In the genomic region with DNA sequence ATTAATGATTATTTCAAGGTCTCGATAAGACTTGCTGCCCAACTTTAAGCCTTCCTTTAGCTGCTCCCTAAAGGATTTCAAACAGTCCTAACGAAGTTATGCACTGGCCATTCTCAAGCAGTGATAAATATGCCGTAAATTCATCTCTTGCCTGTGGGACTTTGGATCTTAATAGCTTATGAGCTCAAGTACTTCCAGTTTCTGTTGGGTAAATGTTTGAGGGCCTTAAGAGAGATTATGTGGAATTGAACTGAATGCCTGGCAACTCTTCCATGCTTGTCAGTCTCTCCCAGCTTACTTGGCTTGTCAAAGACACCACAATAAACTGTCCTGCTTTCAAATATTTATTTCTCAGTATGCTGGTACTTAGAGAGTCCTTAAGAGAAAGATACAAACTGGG, we compare ENCODE assay signal across 32 cellular contexts. TPM values are rescaled to one million over a fixed set of nuclear protein-coding genes. Genes with fewer than 3 reads are reported as not detected.
DNase-seq lines count a peak whose midpoint lies in the region; TF ChIP-seq lines count a peak whose summit lies in the region.
"Had no signal": no experiment of that assay in that cellular context is flagged by ENCODE, and none has a peak within 500 bp of the region (broad histone marks: within the 10 kb centered on the region; RNA-seq: fewer than 3 reads in every experiment).

No MANE protein-coding gene starts in this region.

- no peak for TF ChIP-seq CTCF in astrocyte of the spinal cord (IDR thresholded peaks at IDR 0.05; ENCODE audit: low read depth, low read length)
- TF ChIP-seq CTCF in retinal pigment epithelial cell (conservative IDR thresholded peaks at IDR 0.05; ENCODE audit: low read depth, low read length) = no peak

- DNase-seq in EH (ENCODE audit: low read depth) = peak; percentile 59
- DNase-seq in LHCN-M2 (ENCODE audit: low read depth) = peak; percentile 28
- peak; percentile 9 for DNase-seq in astrocyte of the spinal cord (ENCODE audit: low read depth, low spot score)
- peak; percentile 33 for DNase-seq in retinal pigment epithelial cell (ENCODE audit: low read depth)
- no peak for DNase-seq in GOT3 (lab: John Stamatoyannopoulos, UW)
- DNase-seq in NCI-H1436 (lab: John Stamatoyannopoulos, UW) = no peak
- DNase-seq in DMS 273 (lab: John Stamatoyannopoulos, UW; ENCODE audit: unreplicated experiment) = no peak
- DNase-seq: activated CD4-positive, alpha-beta memory T cell treated with anti-CD3 and anti-CD28 coated beads, Interleukin-2, amount 10 ng/mL, durations not matched to agents 7 days and 5 days; activated CD4-positive, alpha-beta T cell treated with anti-CD3 and anti-CD28 coated beads for 1 hour; activated CD8-positive, alpha-beta memory T cell treated with anti-CD3 and anti-CD28 coated beads, Interleukin-2, amount 50 U/mL, for 4 hours; anterior cingulate cortex; caudate nucleus; DMS153; effector memory CD4-positive, alpha-beta T cell; glutamatergic neuron; NCI-H1105 treated with DMSO at 0.1 percent for 48 hours; NCI-H1930; NCI-H524; nephron progenitor cell; pancreas; retina; stimulated activated CD4-positive, alpha-beta T cell treated with anti-CD3 and anti-CD28 coated beads, Interleukin-1b, Interleukin-23, amount 100 ng/mL, for 48 hours; testis had no signal

- in situ Hi-C loops in astrocyte of the spinal cord (cut with HindIII; ENCODE audit: low sequenced_read_pairs) = no loop called here

- H3K4me3 ChIP-seq in astrocyte of the spinal cord (ENCODE audit: low read depth, low read length) = no peak overlapping the region
- no peak overlapping the region for H3K4me3 ChIP-seq in retinal pigment epithelial cell (ENCODE audit: low read length)
- H3K4me3 ChIP-seq: BLaER1, coronary artery, pancreas, testis had no signal

RNA-seq across cellular contexts. Expression of gene OR10J4, which starts 3.5 kb away (rescaled TPM):
- total RNA-seq in LHCN-M2 (2014; rRNA removed) = not detected in 2 replicates
- polyA plus RNA-seq in LHCN-M2 (2012) = not detected
- total RNA-seq: activated CD4-positive, alpha-beta memory T cell treated with anti-CD3 and anti-CD28 coated beads, Interleukin-2, amount 10 ng/mL, durations not matched to agents 7 days and 5 days; activated naive CD4-positive, alpha-beta T cell treated with anti-CD3 and anti-CD28 coated beads, Interleukin-2, amount 50 U/mL, for 72 hours; activated T-helper 1 cell treated with anti-CD3 and anti-CD28 coated beads, Interleukin-12 subunit alpha, Interleukin-12 subunit beta, Interleukin-2, Interleukin-4 antibody, amounts not matched to agents 30 ng/mL and 10 ng/mL and 1 ng/mL, durations not matched to agents 14 hours and 24 hours and 36 hours; epithelial cell of proximal tubule; HT1080; pancreas; Right ventricle myocardium inferior; T-helper 2 cell treated with Interferon-gamma antibody and Interleukin-4, amounts not matched to agents 100 ng/mL and 5 ng/mL, for 36 hours; ureter had no signal
- polyA plus RNA-seq: pancreas had no signal

RNA-seq across cellular contexts. Expression of gene OR10J1, which starts 11.0 kb away (rescaled TPM):
- not detected in 2 replicates for total RNA-seq in LHCN-M2 (2014; rRNA removed)
- polyA plus RNA-seq in LHCN-M2 (2012) = not detected
- total RNA-seq: activated CD4-positive, alpha-beta memory T cell treated with anti-CD3 and anti-CD28 coated beads, Interleukin-2, amount 10 ng/mL, durations not matched to agents 7 days and 5 days; activated naive CD4-positive, alpha-beta T cell treated with anti-CD3 and anti-CD28 coated beads, Interleukin-2, amount 50 U/mL, for 72 hours; activated T-helper 1 cell treated with anti-CD3 and anti-CD28 coated beads, Interleukin-12 subunit alpha, Interleukin-12 subunit beta, Interleukin-2, Interleukin-4 antibody, amounts not matched to agents 30 ng/mL and 10 ng/mL and 1 ng/mL, durations not matched to agents 14 hours and 24 hours and 36 hours; epithelial cell of proximal tubule; HT1080; pancreas; Right ventricle myocardium inferior; T-helper 2 cell treated with Interferon-gamma antibody and Interleukin-4, amounts not matched to agents 100 ng/mL and 5 ng/mL, for 36 hours; ureter had no signal
- polyA plus RNA-seq: pancreas had no signal

Comparison
In these comparisons a context has a peak if more than half of its experiments do, and no peak if none do; other contexts are left out.
1. DNase-seq: peak in EH (single experiment), LHCN-M2 (single experiment), astrocyte of the spinal cord (single experiment) and retinal pigment epithelial cell (single experiment); none in GOT3 (single experiment), NCI-H1436 (single experiment) and DMS 273 (single experiment).